Comparison of ENCODE assay signal across 27 cellular contexts in genomic region chr2:176317246-176318065, GRCh38. TPM values are rescaled to one million over a fixed set of nuclear protein-coding genes. Genes with fewer than 3 reads are reported as not detected.
DNase-seq lines count a peak whose midpoint lies in the region; ATAC-seq and TF ChIP-seq lines count a peak whose summit lies in the region.
"Had no signal": no experiment of that assay in that cellular context is flagged by ENCODE, and none has a peak within 500 bp of the region (broad histone marks: within the 10 kb centered on the region; RNA-seq: fewer than 3 reads in every experiment).

No MANE protein-coding gene starts in this region.

- no peaks in the 10 kb centered on the region for H3K27me3 ChIP-seq in adrenal gland
- H3K27me3 ChIP-seq: breast epithelium, colonic mucosa, heart left ventricle, neutrophil, tibial nerve had no signal

- H3K4me1 ChIP-seq in adrenal gland (replicated peaks in 1 of 2): no peaks in the 10 kb centered on the region
- H3K4me1 ChIP-seq: breast epithelium, colonic mucosa had no signal

- intact Hi-C loops in adrenal gland (cut with DNase I): no loop called here

- no peak for DNase-seq in T-helper 2 cell treated with Interferon-gamma antibody and Interleukin-4, amounts not matched to agents 5 μg/mL and 100 μg/mL, for 36 hours (ENCODE audit: low spot score)
- DNase-seq in T-helper 2 cell (no peak), NCI-H2196 (lab: John Stamatoyannopoulos, UW; ENCODE audit: unreplicated experiment) (peak; percentile 11), fibroblast of gingiva (ENCODE audit: low read depth) (peak; percentile 7), progenitor cell of endocrine pancreas (ENCODE audit: low spot score, unreplicated experiment) (no peak), activated gamma-delta T cell treated with Interleukin-2 at 50 U/mL for 16 hours (no peak), adrenal gland (no peak)
- DNase-seq: ACHN; activated gamma-delta T cell; colonic mucosa; DMS 273 treated with DMSO at 0.1 percent for 48 hours; endodermal cell; heart left ventricle; left ventricle myocardium superior; NCI-H1436 treated with DMSO at 0.1 percent for 48 hours; NCI-H526 treated with DMSO at 0.1 percent for 48 hours; Right ventricle myocardium superior; stimulated activated CD4-positive, alpha-beta T cell treated with anti-CD3 and anti-CD28 coated beads, Interleukin-4, amount 100 ng/mL, for 1 hour; stimulated activated naive CD8-positive, alpha-beta T cell treated with anti-CD3 and anti-CD28 coated beads, Interleukin-15, amount 100 ng/mL, for 72 hours; T-cell had no signal

- no peaks in the 10 kb centered on the region for H3K9me3 ChIP-seq in adrenal gland (replicated peaks in 1 of 3)
- H3K9me3 ChIP-seq: breast epithelium, colonic mucosa, heart left ventricle, neutrophil, tibial nerve had no signal

- H3K4me3 ChIP-seq in adrenal gland: no peak overlapping the region
- H3K4me3 ChIP-seq: breast epithelium, colonic mucosa, heart left ventricle, smooth muscle cell, tibial nerve had no signal

- 85 to 100% (median 93%) methylated on average over 1 of the region's 1 CpG for WGBS in adrenal gland, 4 donors

- no peak overlapping the region for H3K27ac ChIP-seq in adrenal gland
- H3K27ac ChIP-seq: breast epithelium, colonic mucosa, heart left ventricle, neutrophil, tibial nerve, VCaP had no signal

- H3K27me3 Mint-ChIP-seq in T-helper 2 cell treated with Interferon-gamma antibody and Interleukin-4, amounts not matched to agents 5 μg/mL and 100 μg/mL, for 36 hours (ENCODE audit: low read depth): no peaks in the 10 kb centered on the region
- H3K27me3 Mint-ChIP-seq in progenitor cell of endocrine pancreas: no peaks in the 10 kb centered on the region
- H3K27me3 Mint-ChIP-seq: stimulated activated naive CD8-positive, alpha-beta T cell treated with anti-CD3 and anti-CD28 coated beads, Interleukin-15, amount 100 ng/mL, for 72 hours; T-cell had no signal

- H3K4me3 Mint-ChIP-seq in T-helper 2 cell treated with Interferon-gamma antibody and Interleukin-4, amounts not matched to agents 5 μg/mL and 100 μg/mL, for 36 hours: no peak overlapping the region
- H3K4me3 Mint-ChIP-seq in progenitor cell of endocrine pancreas (ENCODE audit: low read depth): no peak overlapping the region
- H3K4me3 Mint-ChIP-seq: endodermal cell; stimulated activated naive CD8-positive, alpha-beta T cell treated with anti-CD3 and anti-CD28 coated beads, Interleukin-15, amount 100 ng/mL, for 72 hours; T-cell had no signal

- TF ChIP-seq CTCF in progenitor cell of endocrine pancreas (IDR thresholded peaks at IDR 0.05; ENCODE audit: unreplicated experiment): no peak
- TF ChIP-seq CTCF in adrenal gland (IDR thresholded peaks at IDR 0.05): no peak

- no peak for ATAC-seq in HG03439 (IDR thresholded peaks at IDR 0.05; ENCODE audit: unreplicated experiment)
- ATAC-seq: HCT116; heart left ventricle; left ventricle myocardium superior; stimulated activated naive CD8-positive, alpha-beta T cell treated with anti-CD3 and anti-CD28 coated beads, Interleukin-15, amount 100 ng/mL, for 72 hours; T-cell had no signal

- H3K4me1 Mint-ChIP-seq in T-helper 2 cell treated with Interferon-gamma antibody and Interleukin-4, amounts not matched to agents 5 μg/mL and 100 μg/mL, for 36 hours (ENCODE audit: low read depth): peaks cover 4% of the 10 kb centered on the region
- H3K4me1 Mint-ChIP-seq in progenitor cell of endocrine pancreas (ENCODE audit: low read depth): peaks cover 22% of the 10 kb centered on the region
- H3K4me1 Mint-ChIP-seq: stimulated activated naive CD8-positive, alpha-beta T cell treated with anti-CD3 and anti-CD28 coated beads, Interleukin-15, amount 100 ng/mL, for 72 hours had no signal

- no peak for TF ChIP-seq POLR2A in adrenal gland (IDR thresholded peaks at IDR 0.05)

- H3K36me3 ChIP-seq in adrenal gland (replicated peaks in 1 of 2): no peaks in the 10 kb centered on the region
- H3K36me3 ChIP-seq: breast epithelium, colonic mucosa, neutrophil had no signal

- H3K27ac Mint-ChIP-seq in T-helper 2 cell treated with Interferon-gamma antibody and Interleukin-4, amounts not matched to agents 5 μg/mL and 100 μg/mL, for 36 hours: peak overlapping the region; percentile 16
- H3K27ac Mint-ChIP-seq in progenitor cell of endocrine pancreas: peak overlapping the region; percentile 70
- H3K27ac Mint-ChIP-seq: endodermal cell; stimulated activated naive CD8-positive, alpha-beta T cell treated with anti-CD3 and anti-CD28 coated beads, Interleukin-15, amount 100 ng/mL, for 72 hours; T-cell had no signal

- no peaks in the 10 kb centered on the region for H3K9me3 Mint-ChIP-seq in T-helper 2 cell treated with Interferon-gamma antibody and Interleukin-4, amounts not matched to agents 5 μg/mL and 100 μg/mL, for 36 hours
- H3K9me3 Mint-ChIP-seq in progenitor cell of endocrine pancreas (ENCODE audit: low read depth): no peaks in the 10 kb centered on the region
- H3K9me3 Mint-ChIP-seq: endodermal cell; stimulated activated naive CD8-positive, alpha-beta T cell treated with anti-CD3 and anti-CD28 coated beads, Interleukin-15, amount 100 ng/mL, for 72 hours; T-cell had no signal

- no peaks in the 10 kb centered on the region for H3K36me3 Mint-ChIP-seq in T-helper 2 cell treated with Interferon-gamma antibody and Interleukin-4, amounts not matched to agents 5 μg/mL and 100 μg/mL, for 36 hours (ENCODE audit: low read depth)
- peaks cover 11% of the 10 kb centered on the region for H3K36me3 Mint-ChIP-seq in progenitor cell of endocrine pancreas (ENCODE audit: insufficient read depth)

RNA-seq across cellular contexts. Expression of gene MTX2, which starts 48.2 kb away (rescaled TPM):
- total RNA-seq in progenitor cell of endocrine pancreas (30.9 and 33.4 TPM in 2 replicates), adrenal gland (10 to 100 TPM; 21.2 to 56.3 (median 31.6) TPM)
- polyA plus RNA-seq in adrenal gland: 10 to 100 TPM; 41.6 to 79.4 (median 52.3) TPM

Comparison
In these comparisons a context has a peak if more than half of its experiments do, and no peak if none do; other contexts are left out.
1. DNase-seq: peak in NCI-H2196 (single experiment) and fibroblast of gingiva (single experiment); none in T-helper 2 cell treated with Interferon-gamma antibody and Interleukin-4, amounts not matched to agents 5 μg/mL and 100 μg/mL, for 36 hours (single experiment), T-helper 2 cell (0 of 5), progenitor cell of endocrine pancreas (single experiment), activated gamma-delta T cell treated with Interleukin-2 at 50 U/mL for 16 hours (single experiment) and adrenal gland (0 of 7).